In genomic region chr13:85197431-85197830, GRCh38 we compare ENCODE assay signal across 23 cellular contexts.
"Had no signal": no experiment of that assay in that cellular context is flagged by ENCODE, and none has a peak within 500 bp of the region (broad histone marks: within the 10 kb centered on the region; RNA-seq: fewer than 3 reads in every experiment).

No MANE protein-coding gene starts in this region.

- H3K9me3 ChIP-seq: mucosa of descending colon, right lobe of liver, suprapubic skin had no signal

- DNase-seq: activated CD4-positive, alpha-beta memory T cell treated with anti-CD3 and anti-CD28 coated beads for 36 hours; activated CD4-positive, alpha-beta T cell treated with anti-CD3 and anti-CD28 coated beads for 48 hours; activated CD4-positive, CD25-positive, alpha-beta regulatory T cell; activated effector memory CD4-positive, alpha-beta T cell treated with Interleukin-2 at 50 U/mL for 16 hours; activated naive CD4-positive, alpha-beta T cell treated with anti-CD3 and anti-CD28 coated beads for 36 hours; activated T-cell treated with anti-CD3 and anti-CD28 coated beads, Interleukin-2, amount 50 U/mL, for 72 hours; amygdala; cerebellar nuclear complex; cortex of kidney; hippocampal formation; mucosa of descending colon; occipital lobe; posterior cingulate gyrus; right lobe of liver; stimulated activated CD4-positive, alpha-beta T cell treated with anti-CD3 and anti-CD28 coated beads, Interleukin-2, amount 100 ng/mL, for 24 hours; stomach; T-cell had no signal

- H3K27ac ChIP-seq: right lobe of liver, skin epidermis, stomach, suprapubic skin, tibial nerve had no signal

- H3K4me3 ChIP-seq: mucosa of descending colon, right lobe of liver, skin epidermis, stomach, suprapubic skin, tibial nerve had no signal

- H3K36me3 Mint-ChIP-seq: activated CD4-positive, alpha-beta memory T cell treated with anti-CD3 and anti-CD28 coated beads for 36 hours; stimulated activated memory B cell treated with anti-CD40 and anti-IgM and Interleukin-4, amounts not matched to agents 10 μg/mL and 1 μg/mL and 100 μg/mL, for 72 hours; T-cell had no signal

- H3K4me3 Mint-ChIP-seq: activated CD4-positive, alpha-beta memory T cell treated with anti-CD3 and anti-CD28 coated beads for 36 hours; activated naive CD4-positive, alpha-beta T cell treated with anti-CD3 and anti-CD28 coated beads for 36 hours; activated T-cell treated with anti-CD3 and anti-CD28 coated beads, Interleukin-2, amount 50 U/mL, for 72 hours; neural crest cell; stimulated activated memory B cell treated with anti-CD40 and anti-IgM and Interleukin-4, amounts not matched to agents 10 μg/mL and 1 μg/mL and 100 μg/mL, for 72 hours; T-cell; T-helper 2 cell treated with Interferon-gamma antibody and Interleukin-4, amounts not matched to agents 5 μg/mL and 100 μg/mL, for 36 hours had no signal

- H3K4me1 Mint-ChIP-seq: neural crest cell; stimulated activated memory B cell treated with anti-CD40 and anti-IgM and Interleukin-4, amounts not matched to agents 10 μg/mL and 1 μg/mL and 100 μg/mL, for 72 hours; T-cell had no signal

- H3K27ac Mint-ChIP-seq: activated CD4-positive, alpha-beta memory T cell treated with anti-CD3 and anti-CD28 coated beads for 36 hours; activated naive CD4-positive, alpha-beta T cell treated with anti-CD3 and anti-CD28 coated beads for 36 hours; activated T-cell treated with anti-CD3 and anti-CD28 coated beads, Interleukin-2, amount 50 U/mL, for 72 hours; stimulated activated memory B cell treated with anti-CD40 and anti-IgM and Interleukin-4, amounts not matched to agents 10 μg/mL and 1 μg/mL and 100 μg/mL, for 72 hours; T-cell; T-helper 2 cell treated with Interferon-gamma antibody and Interleukin-4, amounts not matched to agents 5 μg/mL and 100 μg/mL, for 36 hours had no signal

- H3K4me1 ChIP-seq: right lobe of liver, stomach, suprapubic skin, tibial nerve had no signal

- H3K27me3 Mint-ChIP-seq: activated CD4-positive, alpha-beta memory T cell treated with anti-CD3 and anti-CD28 coated beads for 36 hours; stimulated activated memory B cell treated with anti-CD40 and anti-IgM and Interleukin-4, amounts not matched to agents 10 μg/mL and 1 μg/mL and 100 μg/mL, for 72 hours; T-cell had no signal

- H3K36me3 ChIP-seq: right lobe of liver, stomach, suprapubic skin, tibial nerve had no signal

- H3K27me3 ChIP-seq: right lobe of liver, stomach, suprapubic skin, tibial nerve had no signal
